In genomic region chr13:26482451-26483197, GRCh38 we compare ENCODE assay signal across 8 cellular contexts.
DNase-seq lines count a peak whose midpoint lies in the region; FAIRE-seq and TF ChIP-seq lines count a peak whose summit lies in the region.

No MANE protein-coding gene starts in this region.

- H3K36me3 Mint-ChIP-seq in osteocyte (ENCODE audit: unreplicated experiment), result no peaks in the 10 kb centered on the region

- H3K4me3 ChIP-seq in uterus, result no peak overlapping the region

- intact Hi-C loops in uterus (cut with DNase I; ENCODE audit: low total_unique reads), result no loop called here

- peaks cover 0 to 7% of the 10 kb centered on the region in 2 donors for H3K4me1 ChIP-seq in uterus

- H3K9me3 Mint-ChIP-seq in osteocyte (ENCODE audit: unreplicated experiment), result no peaks in the 10 kb centered on the region

- H3K27ac ChIP-seq in C4-2B (peak overlapping the region; percentile 26; the same call in 1 of the 2 replicates), RWPE1 (no peak overlapping the region), uterus (no peak overlapping the region)

- no peaks in the 10 kb centered on the region for H3K27me3 Mint-ChIP-seq in osteocyte (ENCODE audit: unreplicated experiment)

- no peaks in the 10 kb centered on the region for H3K36me3 ChIP-seq in uterus

- TF ChIP-seq CTCF in C4-2B (conservative IDR thresholded peaks at IDR 0.05), result peak; percentile 100
- TF ChIP-seq CTCF in RWPE1 (conservative IDR thresholded peaks at IDR 0.05; ENCODE audit: low read depth), result peak; percentile 77
- TF ChIP-seq CTCF in osteocyte (IDR thresholded peaks at IDR 0.05), result peak; percentile 87
- peak; percentile 70 to 75 (median 71) for TF ChIP-seq CTCF in uterus (IDR thresholded peaks at IDR 0.05)

- H3K27me3 ChIP-seq in uterus, result no peaks in the 10 kb centered on the region

- peak; percentile 63 for TF ChIP-seq RAD21 in Ishikawa (IDR thresholded peaks at IDR 0.05; ENCODE audit: low read depth)

- TF ChIP-seq POLR2A in uterus (IDR thresholded peaks at IDR 0.05), result no peak

- H3K4me3 Mint-ChIP-seq in osteocyte (ENCODE audit: unreplicated experiment), result no peak overlapping the region

- CTCF ChIA-PET in RWPE1 (lab: Yijun Ruan, JAX), result interaction anchor here (0.6 to 1.5 kb wide), 8 partner anchors 13 to 941 kb away, joined by 3 to 8 read pairs (median 4); no protein-coding TSS in a partner anchor

- POLR2A ChIA-PET in RWPE1 (lab: Yijun Ruan, JAX; ENCODE audit: low non-redundant PET), result no interaction called here

- no peak overlapping the region for H3K27ac Mint-ChIP-seq in osteocyte (ENCODE audit: unreplicated experiment)

- no peaks in the 10 kb centered on the region for H3K9me3 ChIP-seq in uterus

- no peak for TF ChIP-seq EP300 in Ishikawa (IDR thresholded peaks at IDR 0.05; ENCODE audit: borderline replicate concordance)

- DNase-seq in GM19239 (ENCODE audit: insufficient read length, low spot score), result peak; percentile 69
- peak; percentile 63 for DNase-seq in RWPE1 (ENCODE audit: low spot score)
- DNase-seq in activated T-helper 1 cell treated with anti-CD3 and anti-CD28 coated beads, Interleukin-2, amount 50 U/mL, for 16 hours (ENCODE audit: low read depth in 1 of 2, low spot score in 1 of 2), result peak; percentile 20 to 33
- DNase-seq in fibroblast of the conjunctiva (ENCODE audit: low read depth), result peak; percentile 53
- DNase-seq in osteocyte (ENCODE audit: extremely low spot score, unreplicated experiment), result no peak
- DNase-seq in uterus, result peak; percentile 49 to 62

- H3K4me1 Mint-ChIP-seq in osteocyte (ENCODE audit: unreplicated experiment), result no peaks in the 10 kb centered on the region

- FAIRE-seq in GM19239 (lab: Jason Lieb, UNC), result peak; percentile 94

TF ChIP-seq in Ishikawa, 13 proteins besides CTCF, POLR2A, EP300 and RAD21:
- TF ChIP-seq YY1 (IDR thresholded peaks at IDR 0.05; ENCODE audit: low read depth) (no peak), REST (IDR thresholded peaks at IDR 0.05; ENCODE audit: low read depth) (no peak), ZBTB7A (IDR thresholded peaks at IDR 0.05; ENCODE audit: low read depth) (no peak), CREB1 (IDR thresholded peaks at IDR 0.05; ENCODE audit: low read depth) (no peak), TCF12 (IDR thresholded peaks at IDR 0.05; ENCODE audit: low read depth) (no peak), CEBPB (IDR thresholded peaks at IDR 0.05) (no peak), TAF1 (IDR thresholded peaks at IDR 0.05; ENCODE audit: low read depth) (no peak), USF1 (IDR thresholded peaks at IDR 0.05) (no peak), FOXM1 (IDR thresholded peaks at IDR 0.05; ENCODE audit: borderline replicate concordance, low read depth) (no peak), MAX (IDR thresholded peaks at IDR 0.05) (no peak), EGR1 (IDR thresholded peaks at IDR 0.05) (no peak), TEAD4 (IDR thresholded peaks at IDR 0.05) (no peak), NFIC (IDR thresholded peaks at IDR 0.05) (no peak; the same call in 1 of the 2 replicates)
TF ChIP-seq in Ishikawa: peak in this region for 0.
